In genomic region chr10:120953897-120954296, GRCh38 we compare ENCODE assay signal across 23 cellular contexts.
"Had no signal": no experiment of that assay in that cellular context is flagged by ENCODE, and none has a peak within 500 bp of the region (broad histone marks: within the 10 kb centered on the region; RNA-seq: fewer than 3 reads in every experiment).

No MANE protein-coding gene starts in this region.

- H3K36me3 Mint-ChIP-seq: memory B cell had no signal

- H3K79me2 ChIP-seq: parathyroid adenoma had no signal

- H2AFZ ChIP-seq: parathyroid adenoma had no signal

- H3K4me3 Mint-ChIP-seq: activated CD4-positive, alpha-beta T cell treated with anti-CD3 and anti-CD28 coated beads, Interleukin-2, amount 10 ng/mL, durations not matched to agents 24 days and 14 days; activated CD8-positive, alpha-beta T cell treated with anti-CD3 and anti-CD28 coated beads, Interleukin-2, amount 10 ng/mL, durations not matched to agents 7 days and 5 days; activated naive CD8-positive, alpha-beta T cell treated with anti-CD3 and anti-CD28 coated beads, Interleukin-2, amount 50 U/mL, for 24 hours; activated T-helper 1 cell treated with anti-CD3 and anti-CD28 coated beads, Interleukin-12 subunit alpha, Interleukin-12 subunit beta, Interleukin-2, Interleukin-4 antibody, amounts not matched to agents 30 ng/mL and 10 ng/mL and 1 ng/mL, durations not matched to agents 14 hours and 24 hours and 36 hours; effector memory CD8-positive, alpha-beta T cell; memory B cell; stimulated activated naive CD8-positive, alpha-beta T cell treated with anti-CD3 and anti-CD28 coated beads, Interleukin-15, amount 100 ng/mL, for 72 hours had no signal

- H3K9me3 Mint-ChIP-seq: activated CD4-positive, alpha-beta T cell treated with anti-CD3 and anti-CD28 coated beads, Interleukin-2, amount 10 ng/mL, durations not matched to agents 24 days and 14 days; effector memory CD8-positive, alpha-beta T cell had no signal

- DNase-seq: activated CD4-positive, alpha-beta T cell treated with anti-CD3 and anti-CD28 coated beads, Interleukin-2, amount 10 ng/mL, durations not matched to agents 24 days and 14 days; activated CD8-positive, alpha-beta T cell treated with anti-CD3 and anti-CD28 coated beads, Interleukin-2, amount 10 ng/mL, durations not matched to agents 7 days and 5 days; activated gamma-delta T cell; activated naive CD4-positive, alpha-beta T cell treated with anti-CD3 and anti-CD28 coated beads, Interleukin-2, amount 50 U/mL, for 16 hours; activated naive CD8-positive, alpha-beta T cell treated with anti-CD3 and anti-CD28 coated beads, Interleukin-2, amount 50 U/mL, for 24 hours; brain microvascular endothelial cell; central memory CD4-positive, alpha-beta T cell; effector memory CD8-positive, alpha-beta T cell; esophagus squamous epithelium; head of caudate nucleus; left cardiac atrium; nucleus accumbens; right lobe of liver; stimulated activated CD4-positive, alpha-beta T cell treated with anti-CD3 and anti-CD28 coated beads, Interleukin-1b, Interleukin-23, amount 100 ng/mL, for 48 hours; stimulated activated naive CD8-positive, alpha-beta T cell treated with anti-CD3 and anti-CD28 coated beads, Interleukin-15, amount 100 ng/mL, for 72 hours; T-helper 2 cell; tibial artery had no signal

- H3K4me1 ChIP-seq: parathyroid adenoma had no signal

- H3K27me3 ChIP-seq: ascending aorta had no signal

- H3K27ac ChIP-seq: ascending aorta, brain microvascular endothelial cell, esophagus squamous epithelium, gastroesophageal sphincter, parathyroid adenoma, right lobe of liver, skin epidermis, tibial artery had no signal

- H3K9me3 ChIP-seq: right lobe of liver had no signal

- H3K9ac ChIP-seq: parathyroid adenoma had no signal

- H3K4me1 Mint-ChIP-seq: activated CD4-positive, alpha-beta T cell treated with anti-CD3 and anti-CD28 coated beads, Interleukin-2, amount 10 ng/mL, durations not matched to agents 24 days and 14 days; memory B cell had no signal

- H3K36me3 ChIP-seq: ascending aorta, brain microvascular endothelial cell, esophagus squamous epithelium, gastroesophageal sphincter, right lobe of liver, tibial artery had no signal

- H3K27ac Mint-ChIP-seq: activated CD4-positive, alpha-beta T cell treated with anti-CD3 and anti-CD28 coated beads, Interleukin-2, amount 10 ng/mL, durations not matched to agents 24 days and 14 days; activated CD8-positive, alpha-beta T cell treated with anti-CD3 and anti-CD28 coated beads, Interleukin-2, amount 10 ng/mL, durations not matched to agents 7 days and 5 days; activated naive CD8-positive, alpha-beta T cell treated with anti-CD3 and anti-CD28 coated beads, Interleukin-2, amount 50 U/mL, for 24 hours; activated T-helper 1 cell treated with anti-CD3 and anti-CD28 coated beads, Interleukin-12 subunit alpha, Interleukin-12 subunit beta, Interleukin-2, Interleukin-4 antibody, amounts not matched to agents 30 ng/mL and 10 ng/mL and 1 ng/mL, durations not matched to agents 14 hours and 24 hours and 36 hours; effector memory CD8-positive, alpha-beta T cell; memory B cell; stimulated activated naive CD8-positive, alpha-beta T cell treated with anti-CD3 and anti-CD28 coated beads, Interleukin-15, amount 100 ng/mL, for 72 hours had no signal

- H3K4me3 ChIP-seq: ascending aorta, esophagus squamous epithelium, gastroesophageal sphincter, right lobe of liver, skin epidermis, tibial artery had no signal
